ENCODE assay signal across 11 cellular contexts in genomic region chr2:38997784-38998183, GRCh38.
DNase-seq lines count a peak whose midpoint lies in the region; ATAC-seq, FAIRE-seq and TF ChIP-seq lines count a peak whose summit lies in the region.
"Had no signal": no experiment of that assay in that cellular context is flagged by ENCODE, and none has a peak within 500 bp of the region (broad histone marks: within the 10 kb centered on the region; RNA-seq: fewer than 3 reads in every experiment).

No MANE protein-coding gene starts in this region.

- TF ChIP-seq CTCF in fibroblast of pulmonary artery (IDR thresholded peaks at IDR 0.05; ENCODE audit: low read length, missing control alignments): no peak

- no peak for TF ChIP-seq POLR2A in H54 (IDR thresholded peaks at IDR 0.05; ENCODE audit: low read depth, low read length)

- H3K4me1 ChIP-seq in SJCRH30: peaks cover 8% of the 10 kb centered on the region; the same call in 1 of the 2 replicates

- no peaks in the 10 kb centered on the region for H3K9me3 ChIP-seq in SJCRH30 (replicated peaks)
- H3K9me3 ChIP-seq: ovary had no signal

- H3K27ac ChIP-seq in SJCRH30: no peak overlapping the region
- H3K27ac ChIP-seq: ovary had no signal

- H3K36me3 ChIP-seq in SJCRH30: peaks cover 34% of the 10 kb centered on the region
- H3K36me3 ChIP-seq: ovary had no signal

- DNase-seq in H54 (ENCODE audit: insufficient read length, low spot score) (peak; percentile 26), SJCRH30 (peak; percentile 5 to 20), fibroblast of pulmonary artery (ENCODE audit: low read depth) (peak; percentile 96), sciatic nerve (ENCODE audit: low spot score) (no peak), ecto neural progenitor cell (ENCODE audit: low spot score) (no peak)
- DNase-seq: hippocampal formation, ovary had no signal

- no peaks in the 10 kb centered on the region for H3K27me3 ChIP-seq in SJCRH30
- H3K27me3 ChIP-seq: ovary had no signal

- intact Hi-C loops in sciatic nerve (cut with DNase I): no loop called here

- ATAC-seq in sciatic nerve (peak; percentile 85), HG03571 (IDR thresholded peaks at IDR 0.05; ENCODE audit: unreplicated experiment) (no peak), HG03457 (IDR thresholded peaks at IDR 0.05; ENCODE audit: unreplicated experiment) (no peak), HG03108 (IDR thresholded peaks at IDR 0.05; ENCODE audit: unreplicated experiment) (no peak)
- ATAC-seq: WTC11 had no signal

- FAIRE-seq in H54 (lab: Jason Lieb, UNC): peak; percentile 96

- no peak overlapping the region for H3K4me3 ChIP-seq in SJCRH30
- H3K4me3 ChIP-seq in fibroblast of pulmonary artery (replicated peaks; ENCODE audit: low read depth, low read length): no peak overlapping the region
- H3K4me3 ChIP-seq: ovary had no signal

Comparison
In these comparisons a context has a peak if more than half of its experiments do, and no peak if none do; other contexts are left out.
1. DNase-seq: peak in H54 (single experiment), SJCRH30 (2 of 2) and fibroblast of pulmonary artery (single experiment); none in sciatic nerve (single experiment) and ecto neural progenitor cell (single experiment).